19 cellular contexts compared by ENCODE assay signal in genomic region chr20:61024390-61024789, GRCh38.
DNase-seq lines count a peak whose midpoint lies in the region; ATAC-seq, FAIRE-seq and TF ChIP-seq lines count a peak whose summit lies in the region.
"Had no signal": no experiment of that assay in that cellular context is flagged by ENCODE, and none has a peak within 500 bp of the region (broad histone marks: within the 10 kb centered on the region; RNA-seq: fewer than 3 reads in every experiment).

No MANE protein-coding gene starts in this region.

- H3K9me3 ChIP-seq in H1 (ENCODE audit: insufficient read depth in 2 of 2, low read depth in 1 of 2, low read length in 1 of 2) (peaks cover 14 to 19% of the 10 kb centered on the region in 2 experiments), neuronal stem cell (replicated peaks in 1 of 2; ENCODE audit: control insufficient read depth in 2 of 2, insufficient read depth in 1 of 2, low read depth in 1 of 2, low read length in 2 of 2) (peaks cover 0 to 4% of the 10 kb centered on the region in 2 donors)

- intact Hi-C loops in posterior cingulate gyrus (cut with DNase I): no loop called here

- no peak overlapping the region for H3K56ac ChIP-seq in H1 (replicated peaks; ENCODE audit: insufficient read length, low read depth, low read length)

- H2BK120ac ChIP-seq in H1 (replicated peaks; ENCODE audit: low read depth, low read length) (no peak overlapping the region), neuronal stem cell (ENCODE audit: low read depth, low read length) (no peak overlapping the region)

- no peak overlapping the region for H3K27ac ChIP-seq in H1 (ENCODE audit: low read depth, low read length)
- no peak overlapping the region for H3K27ac ChIP-seq in neuronal stem cell (replicated peaks; ENCODE audit: low read length)
- H3K27ac ChIP-seq: BLaER1 treated with 17β-estradiol and CSF1 and Interleukin-3, amounts not matched to agents 10 nM and 100 nM had no signal

- TF ChIP-seq EP300 in H1 (IDR thresholded peaks at IDR 0.05; ENCODE audit: borderline replicate concordance in 1 of 2, low read depth in 2 of 2, low read length in 2 of 2): no peak

- TF ChIP-seq POLR2A in H1 (IDR thresholded peaks at IDR 0.05; ENCODE audit: control extremely low read depth in 1 of 2, low read depth in 2 of 2, low read length in 2 of 2): no peak

- H2BK20ac ChIP-seq in H1 (ENCODE audit: low read length): no peak overlapping the region

- no peaks in the 10 kb centered on the region for H3K23me2 ChIP-seq in H1 (ENCODE audit: low read depth, low read length)

- no peak overlapping the region for H2BK12ac ChIP-seq in H1 (ENCODE audit: low read depth, low read length)
- no peak overlapping the region for H2BK12ac ChIP-seq in neuronal stem cell (ENCODE audit: low read length)

- no peak overlapping the region for H3K9ac ChIP-seq in H1 (replicated peaks in 1 of 4; ENCODE audit: extremely low read depth in 1 of 4, low read depth in 3 of 4, low read length in 3 of 4)
- no peak overlapping the region for H3K9ac ChIP-seq in neuronal stem cell (ENCODE audit: low read depth, low read length, poor library complexity)
- H3K9ac ChIP-seq: BLaER1 treated with 17β-estradiol and CSF1 and Interleukin-3, amounts not matched to agents 10 nM and 100 nM had no signal

- TF ChIP-seq CTCF in H1 (IDR thresholded peaks at IDR 0.05; ENCODE audit: control extremely low read depth in 1 of 3, insufficient read depth in 1 of 3, low read depth in 1 of 3, low read length in 3 of 3): no peak

- H4K91ac ChIP-seq in H1 (replicated peaks; ENCODE audit: insufficient read length, low read length) (no peak overlapping the region), neuronal stem cell (ENCODE audit: low read depth, low read length, poor library complexity) (no peak overlapping the region)

- H3K79me1 ChIP-seq in H1 (ENCODE audit: low read depth, low read length): no peaks in the 10 kb centered on the region
- H3K79me1 ChIP-seq in neuronal stem cell (ENCODE audit: low read depth, low read length): no peaks in the 10 kb centered on the region

- no peaks in the 10 kb centered on the region for H3K79me2 ChIP-seq in H1 (ENCODE audit: control insufficient read depth in 1 of 2, insufficient read depth in 2 of 2, low read length in 2 of 2)

- H3K36me3 ChIP-seq in H1 (ENCODE audit: control insufficient read depth in 2 of 4, insufficient read depth in 4 of 4, low read length in 3 of 4): no peaks in the 10 kb centered on the region
- H3K36me3 ChIP-seq in neuronal stem cell (replicated peaks in 1 of 2; ENCODE audit: control insufficient read depth in 2 of 2, insufficient read depth in 2 of 2, low read length in 2 of 2): peaks cover 0 to under 1% of the 10 kb centered on the region in 2 donors
- H3K36me3 ChIP-seq: BLaER1 treated with 17β-estradiol and CSF1 and Interleukin-3, amounts not matched to agents 10 nM and 100 nM had no signal

- H3K4me2 ChIP-seq in H1 (ENCODE audit: insufficient read depth in 1 of 2, low read depth in 2 of 2, low read length in 2 of 2) (no peak overlapping the region), neuronal stem cell (ENCODE audit: insufficient read depth, low read length, poor library complexity, severe bottlenecking) (no peak overlapping the region)
- H3K4me2 ChIP-seq: BLaER1 treated with 17β-estradiol and CSF1 and Interleukin-3, amounts not matched to agents 10 nM and 100 nM had no signal

- H4K8ac ChIP-seq in H1 (ENCODE audit: extremely low read depth, insufficient read depth, low read length) (peak overlapping the region; percentile 83; the same call in 1 of the 2 replicates), neuronal stem cell (ENCODE audit: low read depth, low read length) (no peak overlapping the region)

- H3K23ac ChIP-seq in H1 (ENCODE audit: insufficient read length): no peak overlapping the region
- H3K23ac ChIP-seq in neuronal stem cell (ENCODE audit: low read depth, low read length, poor library complexity): no peak overlapping the region

- H3K27me3 ChIP-seq in H1 (replicated peaks in 1 of 4; ENCODE audit: control insufficient read depth in 3 of 4, extremely low read depth in 1 of 4, insufficient read depth in 3 of 4, low read length in 3 of 4): peaks cover 0 to 6% (median 1%) of the 10 kb centered on the region in 4 experiments; a peak in 4 of 7 replicates
- no peaks in the 10 kb centered on the region for H3K27me3 ChIP-seq in neuronal stem cell (ENCODE audit: control insufficient read depth in 3 of 3, insufficient read depth in 3 of 3, low read depth in 1 of 3, low read length in 3 of 3)
- H3K27me3 ChIP-seq: BLaER1 treated with 17β-estradiol and CSF1 and Interleukin-3, amounts not matched to agents 10 nM and 100 nM had no signal

- no peak overlapping the region for H4K5ac ChIP-seq in H1 (ENCODE audit: insufficient read length, low read depth, low read length)

- no peak for TF ChIP-seq RAD21 in H1 (IDR thresholded peaks at IDR 0.05 in 1 of 2, conservative IDR thresholded peaks at IDR 0.05 in 1 of 2; ENCODE audit: low read depth in 2 of 2, low read length in 2 of 2)

- CTCF ChIA-PET in H1 (lab: Charles Lee; ENCODE audit: partially characterized antibody): interaction anchor here (0.6 kb wide), 1 partner anchor 1504 kb away, joined by 3 read pairs; no protein-coding TSS in a partner anchor

- no peak overlapping the region for H2AFZ ChIP-seq in H1 (ENCODE audit: low read length)
- H2AFZ ChIP-seq in neuronal stem cell (ENCODE audit: low read length): no peak overlapping the region

- H3K4me3 ChIP-seq in H1 (ENCODE audit: extremely low read depth in 1 of 4, insufficient read depth in 2 of 4, low read depth in 3 of 4, low read length in 4 of 4): no peak overlapping the region
- no peak overlapping the region for H3K4me3 ChIP-seq in neuronal stem cell (ENCODE audit: low read length in 2 of 2)
- H3K4me3 ChIP-seq: BLaER1 treated with 17β-estradiol and CSF1 and Interleukin-3, amounts not matched to agents 10 nM and 100 nM; K562 had no signal

- DNase-seq in M059J (ENCODE audit: low read depth): peak; percentile 33
- no peak for DNase-seq in H1 (ENCODE audit: low read depth in 1 of 2, low spot score in 2 of 2)
- DNase-seq in neuronal stem cell (ENCODE audit: low spot score): no peak
- no peak for DNase-seq in posterior cingulate gyrus
- DNase-seq: CD4-positive, CD25-positive, alpha-beta regulatory T cell; CD8-positive, alpha-beta memory T cell; COR-L47; DMS 273 treated with DMSO at 0.1 percent for 48 hours; DMS53; DND-41; GOT3; H9; IMR-90 had no signal

- H3K14ac ChIP-seq in H1 (ENCODE audit: insufficient read length) (no peak overlapping the region), neuronal stem cell (ENCODE audit: low read length) (no peak overlapping the region)

- FAIRE-seq in H1 (lab: Jason Lieb, UNC): no peak
- FAIRE-seq: G401.6, GM12891, K562 had no signal

- H2AK5ac ChIP-seq in H1 (ENCODE audit: low read depth, low read length) (no peak overlapping the region), neuronal stem cell (ENCODE audit: low read depth, low read length) (peak overlapping the region; percentile 18)

- H3K18ac ChIP-seq in H1 (ENCODE audit: extremely low read depth, low read length) (no peak overlapping the region), neuronal stem cell (ENCODE audit: low read length) (no peak overlapping the region)

- H3K4ac ChIP-seq in H1 (replicated peaks; ENCODE audit: insufficient read length, low read depth, low read length) (no peak overlapping the region), neuronal stem cell (ENCODE audit: low read length) (no peak overlapping the region)

- 85% methylated on average over 11 of the region's 11 CpGs; no CpG with 5 or more reads in 1 of the 2 experiments for WGBS in H1 (ENCODE audit: extremely low coverage in 1 of 2, insufficient coverage in 1 of 2, insufficient read length in 1 of 2, insufficient replicate concordance in 2 of 2, low coverage in 1 of 2, low lambda C conversion rate in 2 of 2, missing lambda C conversion rate in 1 of 2), 2 experiments
- no CpG with 5 or more reads among the region's 11 CpGs for WGBS in neuronal stem cell (ENCODE audit: extremely low coverage in 2 of 2, insufficient read length in 2 of 2, insufficient replicate concordance in 1 of 2), 2 donors

- H2BK5ac ChIP-seq in H1 (ENCODE audit: low read depth, low read length): no peak overlapping the region
- H2BK5ac ChIP-seq in neuronal stem cell (ENCODE audit: low read length): no peak overlapping the region

- H4K20me1 ChIP-seq in H1 (replicated peaks in 1 of 2; ENCODE audit: control insufficient read depth in 1 of 2, insufficient read depth in 2 of 2, low read length in 2 of 2): peaks cover 0 to under 1% of the 10 kb centered on the region in 2 experiments
- H4K20me1 ChIP-seq: BLaER1 treated with 17β-estradiol and CSF1 and Interleukin-3, amounts not matched to agents 10 nM and 100 nM had no signal

- no peak for ATAC-seq in GM18861 (IDR thresholded peaks at IDR 0.05; ENCODE audit: unreplicated experiment)
- no peak for ATAC-seq in HG02870 (IDR thresholded peaks at IDR 0.05; ENCODE audit: unreplicated experiment)
- ATAC-seq: K562 had no signal

- H3K4me1 ChIP-seq in H1 (replicated peaks in 1 of 4; ENCODE audit: control insufficient read depth in 3 of 4, insufficient read depth in 4 of 4, low read length in 3 of 4) (no peaks in the 10 kb centered on the region), neuronal stem cell (ENCODE audit: control insufficient read depth in 2 of 2, insufficient read depth in 1 of 2, low read depth in 1 of 2, low read length in 2 of 2) (no peaks in the 10 kb centered on the region)
- H3K4me1 ChIP-seq: BLaER1 treated with 17β-estradiol and CSF1 and Interleukin-3, amounts not matched to agents 10 nM and 100 nM had no signal

- H2BK15ac ChIP-seq in H1 (ENCODE audit: low read length): no peak overlapping the region
- H2BK15ac ChIP-seq in neuronal stem cell (ENCODE audit: low read length): no peak overlapping the region

- POLR2A ChIA-PET in H1 (lab: Charles Lee; ENCODE audit: partially characterized antibody): no interaction called here

TF ChIP-seq in H1, 55 proteins besides CTCF, POLR2A, EP300 and RAD21 (continues in another document):
- TF ChIP-seq NRF1 (IDR thresholded peaks at IDR 0.05; ENCODE audit: low read depth, low read length) (no peak), USF2 (IDR thresholded peaks at IDR 0.05; ENCODE audit: low read length) (no peak), TAF7 (optimal IDR thresholded peaks at IDR 0.05; ENCODE audit: borderline replicate concordance, low read depth, low read length) (no peak), MAFK (IDR thresholded peaks at IDR 0.05; ENCODE audit: low read depth, low read length) (no peak), YY1 (IDR thresholded peaks at IDR 0.05; ENCODE audit: low read depth, low read length) (no peak), POU5F1 (IDR thresholded peaks at IDR 0.05; ENCODE audit: low read depth, low read length) (no peak), ASH2L (IDR thresholded peaks at IDR 0.05; ENCODE audit: low read length) (no peak), BCL11A (IDR thresholded peaks at IDR 0.05; ENCODE audit: low read depth in 2 of 2, low read length in 2 of 2) (no peak)
